Comparison of ENCODE assay signal across 1 cellular context in genomic region chr3:129046037-129046731, GRCh38.
TF ChIP-seq lines count a peak whose summit lies in the region.

No MANE protein-coding gene starts in this region.

TF ChIP-seq in endothelial cell of umbilical vein, 7 proteins besides CTCF, POLR2A, EP300 and RAD21:
- TF ChIP-seq FOS (IDR thresholded peaks at IDR 0.05; ENCODE audit: borderline replicate concordance, insufficient read depth, low read length) (no peak), EZH2 (IDR thresholded peaks at IDR 0.05; ENCODE audit: borderline replicate concordance, low read depth, low read length, severe bottlenecking) (peak; percentile 37)
